ENCODE assay signal across 18 cellular contexts in genomic region chr12:50052964-50053363, GRCh38. TPM values are rescaled to one million over a fixed set of nuclear protein-coding genes. Genes with fewer than 3 reads are reported as not detected.
"Had no signal": no experiment of that assay in that cellular context is flagged by ENCODE, and none has a peak within 500 bp of the region (broad histone marks: within the 10 kb centered on the region; RNA-seq: fewer than 3 reads in every experiment).

No MANE protein-coding gene starts in this region.

- H3K9me3 ChIP-seq: esophagus squamous epithelium, prostate gland, right lobe of liver, upper lobe of left lung had no signal

- ATAC-seq: activated CD4-positive, alpha-beta T cell treated with anti-CD3 and anti-CD28 coated beads for 36 hours; natural killer cell treated with Interleukin-12 subunit alpha and Interleukin-12 subunit beta and Interleukin-15 and Interleukin-18, amount 100 ng/mL, for 72 hours; right lobe of liver; stimulated activated naive CD8-positive, alpha-beta T cell treated with anti-CD3 and anti-CD28 coated beads, Interleukin-15, Interleukin-2, amounts not matched to agents 100 U/mL and 50 U/mL, for 24 hours had no signal

- H3K27me3 ChIP-seq: right lobe of liver had no signal

- DNase-seq: activated CD4-positive, alpha-beta memory T cell treated with anti-CD3 and anti-CD28 coated beads, Interleukin-2, amount 10 ng/mL, durations not matched to agents 7 days and 5 days; activated CD4-positive, alpha-beta T cell treated with anti-CD3 and anti-CD28 coated beads for 36 hours; activated effector memory CD4-positive, alpha-beta T cell treated with Interleukin-2 at 50 U/mL for 16 hours; activated naive CD4-positive, alpha-beta T cell treated with anti-CD3 and anti-CD28 coated beads, Interleukin-2, amount 50 U/mL, for 16 hours; activated T-cell treated with anti-CD3 and anti-CD28 coated beads, Interleukin-2, amount 50 U/mL, for 24 hours; caudate nucleus; effector CD8-positive, alpha-beta T cell; esophagus squamous epithelium; head of caudate nucleus; kidney glomerular epithelial cell; stimulated activated naive CD8-positive, alpha-beta T cell treated with anti-CD3 and anti-CD28 coated beads, Interleukin-15, Interleukin-2, amounts not matched to agents 100 U/mL and 50 U/mL, for 24 hours; T-helper 2 cell; upper lobe of left lung had no signal

- H3K4me3 ChIP-seq: esophagus squamous epithelium, prostate gland, right lobe of liver, upper lobe of left lung had no signal

- H3K36me3 ChIP-seq: esophagus squamous epithelium, prostate gland, right lobe of liver, upper lobe of left lung had no signal

- H3K27ac ChIP-seq: esophagus squamous epithelium, prostate gland, right lobe of liver, upper lobe of left lung had no signal

- H3K4me1 ChIP-seq: prostate gland had no signal

RNA-seq across cellular contexts. Expression of gene GPD1, which starts 50.8 kb away (rescaled TPM):
- total RNA-seq: endothelial cell of umbilical vein, fibroblast of villous mesenchyme had no signal
